ENCODE assay signal across 10 cellular contexts in the genomic region with DNA sequence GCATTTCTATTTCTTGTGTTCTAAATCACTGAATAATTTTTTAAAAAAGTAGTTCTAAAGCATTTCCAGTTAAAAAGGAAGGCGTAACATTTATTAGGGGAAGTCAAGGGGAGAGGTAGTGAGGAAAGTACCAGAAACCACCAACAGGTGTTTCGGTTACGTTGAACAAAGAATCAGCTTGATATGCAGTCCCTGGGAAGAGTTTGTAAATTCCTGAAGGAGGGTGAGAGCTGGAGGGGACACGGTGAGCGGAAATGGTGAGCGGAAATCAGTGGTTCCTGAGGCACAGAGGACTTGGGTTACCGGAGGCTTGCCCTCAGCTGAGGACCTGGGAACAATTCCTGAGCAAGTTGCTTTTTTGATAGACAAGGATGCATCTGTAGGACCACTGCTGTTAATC. TPM values are rescaled to one million over a fixed set of nuclear protein-coding genes. Genes with fewer than 3 reads are reported as not detected.
DNase-seq lines count a peak whose midpoint lies in the region; ATAC-seq and TF ChIP-seq lines count a peak whose summit lies in the region.
"Had no signal": no experiment of that assay in that cellular context is flagged by ENCODE, and none has a peak within 500 bp of the region (broad histone marks: within the 10 kb centered on the region; RNA-seq: fewer than 3 reads in every experiment).

No MANE protein-coding gene starts in this region.

- no peak for TF ChIP-seq POLR2A in spleen (IDR thresholded peaks at IDR 0.05)

- intact Hi-C loops in spleen (cut with DNase I; ENCODE audit: low total_unique reads), result no loop called here

- TF ChIP-seq CTCF in OCI-LY1 (IDR thresholded peaks at IDR 0.05; ENCODE audit: low read length) (no peak; the same call in 1 of the 2 replicates), spleen (IDR thresholded peaks at IDR 0.05 in 8 of 11, conservative IDR thresholded peaks at IDR 0.05 in 3 of 11) (peak in 6 of 11 experiments; percentile 14 to 40 (median 30)), osteoblast (IDR thresholded peaks at IDR 0.05; ENCODE audit: extremely low read depth, low read depth, low read length) (no peak)

- no peaks in the 10 kb centered on the region for H3K27me3 Mint-ChIP-seq in activated T-cell treated with anti-CD3 and anti-CD28 coated beads, Interleukin-2, amount 50 U/mL, for 72 hours (ENCODE audit: low read depth)

- peak overlapping the region; percentile 24; the same call in 1 of the 2 replicates for H3K4me2 ChIP-seq in OCI-LY1 (ENCODE audit: low read length)
- H3K4me2 ChIP-seq in osteoblast (ENCODE audit: insufficient read depth, low read length), result no peak overlapping the region

- H3K9me3 ChIP-seq in OCI-LY1 (ENCODE audit: low read length) (no peaks in the 10 kb centered on the region), iPS-20b (ENCODE audit: insufficient read depth, low read depth, low read length) (no peaks in the 10 kb centered on the region), spleen (no peaks in the 10 kb centered on the region), osteoblast (ENCODE audit: low read depth, low read length) (no peaks in the 10 kb centered on the region)

- WGBS in spleen, 5 donors, result 22 to 49% (median 33%) methylated on average over 7 of the region's 7 CpGs

- H4K20me1 ChIP-seq in OCI-LY1 (ENCODE audit: insufficient read depth, low read length) (no peaks in the 10 kb centered on the region), osteoblast (ENCODE audit: insufficient read depth, low read length) (peaks cover 58% of the 10 kb centered on the region)

- H3K9ac ChIP-seq in OCI-LY1 (ENCODE audit: low read length) (peak overlapping the region; percentile 16; the same call in 1 of the 2 replicates), iPS-20b (ENCODE audit: low read depth, low read length) (peak overlapping the region; percentile 66; the same call in 1 of the 2 replicates)

- H3K27ac ChIP-seq in OCI-LY1 (ENCODE audit: low read depth, low read length, poor library complexity, severe bottlenecking), result no peak overlapping the region
- H3K27ac ChIP-seq in iPS-20b (ENCODE audit: low read length), result peak overlapping the region; percentile 44
- peak overlapping the region in 3 of 8 donors; percentile 11 to 33 (median 28) for H3K27ac ChIP-seq in spleen
- H3K27ac ChIP-seq in osteoblast (ENCODE audit: low read depth, low read length), result no peak overlapping the region

- peak overlapping the region; percentile 36 to 71 for H3K4me3 Mint-ChIP-seq in activated T-cell treated with anti-CD3 and anti-CD28 coated beads, Interleukin-2, amount 50 U/mL, for 72 hours

- H2AFZ ChIP-seq in OCI-LY1 (ENCODE audit: low read length) (no peak overlapping the region), osteoblast (ENCODE audit: low read length) (no peak overlapping the region)

- no peaks in the 10 kb centered on the region; the same call in 1 of the 2 replicates for H3K36me3 ChIP-seq in OCI-LY1 (ENCODE audit: insufficient read depth, low read length)
- H3K36me3 ChIP-seq in iPS-20b (ENCODE audit: insufficient read depth, low read depth, low read length), result no peaks in the 10 kb centered on the region
- peaks cover 0 to 3% (median 0%) of the 10 kb centered on the region in 6 donors for H3K36me3 ChIP-seq in spleen
- no peaks in the 10 kb centered on the region for H3K36me3 ChIP-seq in osteoblast (ENCODE audit: insufficient read depth, low read length)

- H3K9me2 ChIP-seq in OCI-LY1 (ENCODE audit: low read depth, low read length), result no peaks in the 10 kb centered on the region

- H3K4me1 Mint-ChIP-seq in activated T-cell treated with anti-CD3 and anti-CD28 coated beads, Interleukin-2, amount 50 U/mL, for 72 hours (ENCODE audit: low read depth), result peaks cover 90% of the 10 kb centered on the region

- H3K4me3 ChIP-seq in OCI-LY1 (ENCODE audit: low read depth, low read length, poor library complexity, severe bottlenecking) (peak overlapping the region; percentile 15), iPS-20b (ENCODE audit: low read length) (peak overlapping the region; percentile 28; the same call in 1 of the 2 replicates), spleen (peak overlapping the region in 1 of 8 donors; percentile 18), osteoblast (ENCODE audit: insufficient read depth, low read length) (no peak overlapping the region)

- peak overlapping the region; percentile 77 for H3K27ac Mint-ChIP-seq in activated T-cell treated with anti-CD3 and anti-CD28 coated beads, Interleukin-2, amount 50 U/mL, for 72 hours

- no peak for DNase-seq in activated T-cell treated with anti-CD3 and anti-CD28 coated beads, Interleukin-2, amount 50 U/mL, for 72 hours
- DNase-seq in activated T-cell treated with anti-CD3 and anti-CD28 coated beads, Interleukin-2, amount 50 U/mL, for 48 hours, result no peak
- DNase-seq in spleen (no peak), osteoblast (ENCODE audit: insufficient read length, low spot score, missing footprints) (no peak), NCI-H146 (lab: John Stamatoyannopoulos, UW) (no peak), NCI-H2029 treated with DMSO at 0.1 percent for 48 hours (lab: John Stamatoyannopoulos, UW) (no peak)
- DNase-seq: Kasumi-1, kidney had no signal

- no peaks in the 10 kb centered on the region for H3F3A ChIP-seq in OCI-LY1 (ENCODE audit: insufficient read depth, low read length)

- H3K36me3 Mint-ChIP-seq in activated T-cell treated with anti-CD3 and anti-CD28 coated beads, Interleukin-2, amount 50 U/mL, for 72 hours (ENCODE audit: insufficient read depth in 2 of 2), result peaks cover 0 to 6% of the 10 kb centered on the region in 2 donors

- H3K9me3 Mint-ChIP-seq in activated T-cell treated with anti-CD3 and anti-CD28 coated beads, Interleukin-2, amount 50 U/mL, for 72 hours, result no peaks in the 10 kb centered on the region

- H3K4me1 ChIP-seq in OCI-LY1 (ENCODE audit: insufficient read depth, low read length, severe bottlenecking) (peaks cover 70% of the 10 kb centered on the region), iPS-20b (ENCODE audit: insufficient read depth, low read length) (peaks cover 50% of the 10 kb centered on the region), spleen (peaks cover 21 to 99% (median 71%) of the 10 kb centered on the region in 6 donors), osteoblast (ENCODE audit: insufficient read depth, low read length) (peaks cover 47% of the 10 kb centered on the region)

- H3K79me2 ChIP-seq in OCI-LY1 (ENCODE audit: insufficient read depth, low read length) (peaks cover 87% of the 10 kb centered on the region), osteoblast (ENCODE audit: insufficient read depth, low read length) (peaks cover 82% of the 10 kb centered on the region)

- H3K27me3 ChIP-seq in OCI-LY1 (ENCODE audit: insufficient read depth, low read length) (no peaks in the 10 kb centered on the region), iPS-20b (ENCODE audit: insufficient read depth, low read length) (no peaks in the 10 kb centered on the region), spleen (replicated peaks in 1 of 7) (no peaks in the 10 kb centered on the region), osteoblast (ENCODE audit: insufficient read depth, low read length) (no peaks in the 10 kb centered on the region)

- ATAC-seq in activated T-cell treated with anti-CD3 and anti-CD28 coated beads, Interleukin-2, amount 50 U/mL, for 72 hours (replicated peaks in 1 of 2), result no peak

RNA-seq across cellular contexts. Expression of a gene that starts 17.8 kb away (rescaled TPM):
- total RNA-seq in activated T-cell treated with anti-CD3 and anti-CD28 coated beads, Interleukin-2, amount 50 U/mL, for 72 hours, result 10 to 100 TPM; 83.3 to 98.1 TPM
- 10 to 100 TPM; 36.3 to 56.9 (median 47.4) TPM for total RNA-seq in spleen
- polyA plus RNA-seq in spleen, result 10 to 100 TPM; 20.2 to 34.1 (median 30.1) TPM
- 19.2 and 21.2 TPM in 2 replicates for total RNA-seq in osteoblast

RNA-seq across cellular contexts. Expression of a gene that starts 48.0 kb away (rescaled TPM):
- 10 to 100 TPM; 22.9 to 35.8 TPM for total RNA-seq in activated T-cell treated with anti-CD3 and anti-CD28 coated beads, Interleukin-2, amount 50 U/mL, for 72 hours
- 1 to 10 TPM; 5.2 to 9.4 (median 7.7) TPM for total RNA-seq in spleen
- polyA plus RNA-seq in spleen, result 1 to 10 TPM; 2.7 to 4.9 (median 4.8) TPM
- 7.4 and 9.0 TPM in 2 replicates for total RNA-seq in osteoblast

Comparison
In these comparisons a context has a peak if more than half of its experiments do, and no peak if none do; other contexts are left out.
1. CTCF ChIP-seq: peak in spleen (6 of 11); none in OCI-LY1 (single experiment) and osteoblast (single experiment).